In genomic region chr11:129066229-129066628, GRCh38 we compare ENCODE assay signal across 25 cellular contexts.
"Had no signal": no experiment of that assay in that cellular context is flagged by ENCODE, and none has a peak within 500 bp of the region (broad histone marks: within the 10 kb centered on the region; RNA-seq: fewer than 3 reads in every experiment).

No MANE protein-coding gene starts in this region.

- DNase-seq: stimulated activated CD4-positive, alpha-beta T cell treated with anti-CD3 and anti-CD28 coated beads, Interleukin-2, amount 100 ng/mL, for 48 hours; stimulated activated CD4-positive, alpha-beta T cell treated with anti-CD3 and anti-CD28 coated beads, Interleukin-4, amount 100 ng/mL, for 1 hour; stimulated activated CD4-positive, alpha-beta T cell treated with anti-CD3 and anti-CD28 coated beads, Interleukin-4, amount 100 ng/mL, for 24 hours; stimulated activated CD4-positive, alpha-beta T cell treated with anti-CD3 and anti-CD28 coated beads, Interleukin-4, amount 100 ng/mL, for 4 hours; stimulated activated CD8-positive, alpha-beta memory T cell treated with anti-CD3 and anti-CD28 coated beads, Interleukin-4, amount 100 ng/mL, for 48 hours; stimulated activated naive B cell treated with anti-CD40 and anti-IgM and Interleukin-4, amounts not matched to agents 10 μg/mL and 1 μg/mL and 100 μg/mL, for 72 hours; stimulated activated naive CD4-positive, alpha-beta T cell; stimulated activated naive CD4-positive, alpha-beta T cell treated with Interleukin-2 at 50 U/mL for 16 hours; stimulated activated naive CD8-positive, alpha-beta T cell treated with anti-CD3 and anti-CD28 coated beads, Interleukin-15, amount 100 ng/mL, for 72 hours; stimulated activated naive CD8-positive, alpha-beta T cell treated with anti-CD3 and anti-CD28 coated beads, Interleukin-15, Interleukin-2, amounts not matched to agents 100 U/mL and 50 U/mL, for 24 hours; stomach; substantia nigra; testis; thyroid gland; tibial artery; transverse colon; trophoblast cell; upper lobe of left lung; upper lobe of right lung; uterus had no signal

- H3K4me1 ChIP-seq: stomach, suprapubic skin, testis, thyroid gland, tibial artery, tibial nerve, transverse colon, upper lobe of left lung, upper lobe of right lung, uterus, vagina had no signal

- FAIRE-seq: urothelium cell line had no signal

- H3K27me3 ChIP-seq: stomach, suprapubic skin, testis, thyroid gland, tibial artery, tibial nerve, transverse colon, upper lobe of left lung, upper lobe of right lung, uterus, vagina had no signal

- H3K27ac ChIP-seq: stomach, suprapubic skin, testis, thoracic aorta, thyroid gland, tibial artery, tibial nerve, transverse colon, upper lobe of left lung, upper lobe of right lung, uterus, vagina had no signal

- H3K9me3 ChIP-seq: stomach, suprapubic skin, testis, thoracic aorta, thyroid gland, tibial artery, tibial nerve, transverse colon, upper lobe of left lung, upper lobe of right lung, uterus, vagina had no signal

- H3K36me3 ChIP-seq: thyroid gland, upper lobe of right lung, uterus had no signal

- H3K4me3 ChIP-seq: stomach, suprapubic skin, testis, thoracic aorta, thyroid gland, tibial artery, tibial nerve, transverse colon, upper lobe of left lung, upper lobe of right lung, uterus, vagina had no signal
